In the genomic region with DNA sequence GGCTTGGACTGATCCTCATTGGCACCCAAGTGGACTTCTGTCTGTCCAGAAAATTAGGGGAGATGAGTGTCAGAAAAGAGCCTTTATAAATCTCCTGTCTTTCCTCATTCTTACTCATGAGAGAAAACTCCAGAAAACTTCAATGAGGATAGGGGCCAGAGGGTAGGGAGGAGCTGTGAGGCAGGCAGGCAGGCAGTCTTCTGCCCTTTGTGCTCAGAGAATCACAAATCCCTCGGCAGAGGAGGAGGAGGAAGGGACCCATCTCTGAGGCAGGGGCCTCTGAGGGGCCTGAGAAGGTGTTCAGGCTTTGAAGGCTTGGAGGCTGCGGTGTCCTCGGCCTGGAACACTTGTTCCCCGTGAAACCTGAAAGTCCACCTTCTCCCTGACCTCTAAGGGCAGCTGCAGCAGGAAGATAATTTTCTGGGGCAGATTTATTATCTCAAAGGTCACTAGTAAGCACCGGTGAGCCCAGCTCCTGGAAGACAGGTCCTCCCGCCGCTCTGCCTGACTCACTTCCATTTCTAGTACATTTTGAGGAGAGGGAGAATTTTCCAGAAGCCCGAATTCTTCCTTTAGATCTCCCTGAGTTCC, we compare ENCODE assay signal across 18 cellular contexts.
"Had no signal": no experiment of that assay in that cellular context is flagged by ENCODE, and none has a peak within 500 bp of the region (broad histone marks: within the 10 kb centered on the region; RNA-seq: fewer than 3 reads in every experiment).

No MANE protein-coding gene starts in this region.

- H3K36me3 ChIP-seq: adrenal gland, esophagus muscularis mucosa, ovary had no signal

- FAIRE-seq: kidney, urothelium cell line had no signal

- H3K9me3 Mint-ChIP-seq: activated CD4-positive, alpha-beta memory T cell treated with anti-CD3 and anti-CD28 coated beads for 36 hours; activated naive CD4-positive, alpha-beta T cell treated with anti-CD3 and anti-CD28 coated beads, Interleukin-2, amount 50 U/mL, for 24 hours; activated T-cell treated with anti-CD3 and anti-CD28 coated beads, Interleukin-2, amount 50 U/mL, for 4 hours; neural crest cell; stimulated activated memory B cell treated with anti-CD40 and anti-IgM and Interleukin-4, amounts not matched to agents 10 μg/mL and 1 μg/mL and 100 μg/mL, for 72 hours had no signal

- H3K27ac ChIP-seq: adrenal gland, dorsolateral prefrontal cortex, esophagus muscularis mucosa had no signal

- DNase-seq: activated CD4-positive, alpha-beta memory T cell treated with anti-CD3 and anti-CD28 coated beads for 36 hours; activated CD4-positive, alpha-beta T cell treated with anti-CD3 and anti-CD28 coated beads for 36 hours; activated CD8-positive, alpha-beta memory T cell treated with anti-CD3 and anti-CD28 coated beads, Interleukin-2, amount 10 ng/mL, durations not matched to agents 7 days and 5 days; activated effector memory CD4-positive, alpha-beta T cell treated with Interleukin-2 at 50 U/mL for 16 hours; activated T-cell treated with anti-CD3 and anti-CD28 coated beads, Interleukin-2, amount 50 U/mL, for 4 hours; dorsolateral prefrontal cortex; hippocampal formation; kidney; left ventricle myocardium superior; stimulated activated CD4-positive, alpha-beta T cell treated with anti-CD3 and anti-CD28 coated beads, Interleukin-2, amount 100 ng/mL, for 48 hours; T-helper 1 cell had no signal

- ATAC-seq: activated CD4-positive, alpha-beta T cell treated with anti-CD3 and anti-CD28 coated beads for 36 hours; activated CD8-positive, alpha-beta memory T cell treated with anti-CD3 and anti-CD28 coated beads, Interleukin-2, amount 10 ng/mL, durations not matched to agents 7 days and 5 days; activated T-cell treated with anti-CD3 and anti-CD28 coated beads, Interleukin-2, amount 50 U/mL, for 4 hours; left ventricle myocardium superior; stimulated activated memory B cell treated with anti-CD40 and anti-IgM and Interleukin-4, amounts not matched to agents 10 μg/mL and 1 μg/mL and 100 μg/mL, for 72 hours had no signal

- H3K27me3 Mint-ChIP-seq: activated CD4-positive, alpha-beta T cell treated with anti-CD3 and anti-CD28 coated beads for 36 hours; activated naive CD4-positive, alpha-beta T cell treated with anti-CD3 and anti-CD28 coated beads, Interleukin-2, amount 50 U/mL, for 24 hours; stimulated activated memory B cell treated with anti-CD40 and anti-IgM and Interleukin-4, amounts not matched to agents 10 μg/mL and 1 μg/mL and 100 μg/mL, for 72 hours had no signal

- H3K4me1 Mint-ChIP-seq: activated naive CD4-positive, alpha-beta T cell treated with anti-CD3 and anti-CD28 coated beads, Interleukin-2, amount 50 U/mL, for 24 hours had no signal

- H3K4me3 Mint-ChIP-seq: activated CD4-positive, alpha-beta memory T cell treated with anti-CD3 and anti-CD28 coated beads for 36 hours; activated CD4-positive, alpha-beta T cell treated with anti-CD3 and anti-CD28 coated beads for 36 hours; activated CD8-positive, alpha-beta memory T cell treated with anti-CD3 and anti-CD28 coated beads, Interleukin-2, amount 10 ng/mL, durations not matched to agents 7 days and 5 days; activated naive CD4-positive, alpha-beta T cell treated with anti-CD3 and anti-CD28 coated beads, Interleukin-2, amount 50 U/mL, for 24 hours; activated T-cell treated with anti-CD3 and anti-CD28 coated beads, Interleukin-2, amount 50 U/mL, for 4 hours; neural crest cell; stimulated activated memory B cell treated with anti-CD40 and anti-IgM and Interleukin-4, amounts not matched to agents 10 μg/mL and 1 μg/mL and 100 μg/mL, for 72 hours had no signal

- H3K4me3 ChIP-seq: adrenal gland, dorsolateral prefrontal cortex, esophagus muscularis mucosa, ovary had no signal

- H3K9me3 ChIP-seq: adrenal gland, esophagus muscularis mucosa, ovary had no signal

- H3K27ac Mint-ChIP-seq: activated CD4-positive, alpha-beta memory T cell treated with anti-CD3 and anti-CD28 coated beads for 36 hours; activated CD4-positive, alpha-beta T cell treated with anti-CD3 and anti-CD28 coated beads for 36 hours; activated CD8-positive, alpha-beta memory T cell treated with anti-CD3 and anti-CD28 coated beads, Interleukin-2, amount 10 ng/mL, durations not matched to agents 7 days and 5 days; activated naive CD4-positive, alpha-beta T cell treated with anti-CD3 and anti-CD28 coated beads, Interleukin-2, amount 50 U/mL, for 24 hours had no signal

- H3K4me1 ChIP-seq: adrenal gland, esophagus muscularis mucosa had no signal

- H3K27me3 ChIP-seq: ovary had no signal

- H3K36me3 Mint-ChIP-seq: activated CD4-positive, alpha-beta memory T cell treated with anti-CD3 and anti-CD28 coated beads for 36 hours; activated CD8-positive, alpha-beta memory T cell treated with anti-CD3 and anti-CD28 coated beads, Interleukin-2, amount 10 ng/mL, durations not matched to agents 7 days and 5 days; activated naive CD4-positive, alpha-beta T cell treated with anti-CD3 and anti-CD28 coated beads, Interleukin-2, amount 50 U/mL, for 24 hours; stimulated activated memory B cell treated with anti-CD40 and anti-IgM and Interleukin-4, amounts not matched to agents 10 μg/mL and 1 μg/mL and 100 μg/mL, for 72 hours had no signal
